ENCODE assay signal across 25 cellular contexts in genomic region chr10:113142601-113143000, GRCh38.
DNase-seq lines count a peak whose midpoint lies in the region; ATAC-seq lines count a peak whose summit lies in the region.
"Had no signal": no experiment of that assay in that cellular context is flagged by ENCODE, and none has a peak within 500 bp of the region (broad histone marks: within the 10 kb centered on the region; RNA-seq: fewer than 3 reads in every experiment).

No MANE protein-coding gene starts in this region.

- no peak overlapping the region for H3K23ac ChIP-seq in mesenchymal stem cell (ENCODE audit: low read length in 2 of 2)

- H3K4me3 ChIP-seq in HAP-1 (no peak overlapping the region), mesenchymal stem cell (ENCODE audit: insufficient read depth in 1 of 2, low read depth in 1 of 2, low read length in 2 of 2) (no peak overlapping the region)
- H3K4me3 ChIP-seq: lower lobe of right lung, MG63, vagina had no signal

- in situ Hi-C loops in HAP-1 (cut with MboI; ENCODE audit: low sequenced_read_pairs): no loop called here

- no peak overlapping the region for H2BK120ac ChIP-seq in mesenchymal stem cell (ENCODE audit: low read depth, low read length)

- H3K27ac ChIP-seq in mesenchymal stem cell (ENCODE audit: low read length, poor library complexity, severe bottlenecking): no peak overlapping the region
- H3K27ac ChIP-seq: lower lobe of right lung, vagina had no signal

- H2BK5ac ChIP-seq in mesenchymal stem cell (ENCODE audit: low read depth, low read length, poor library complexity, severe bottlenecking): no peak overlapping the region

- no peak overlapping the region for H2AK5ac ChIP-seq in mesenchymal stem cell (ENCODE audit: low read length, severe bottlenecking)

- no peak overlapping the region for H3K9ac ChIP-seq in mesenchymal stem cell (ENCODE audit: low read length)

- no peak for ATAC-seq in GM21360 (IDR thresholded peaks at IDR 0.05; ENCODE audit: unreplicated experiment)
- ATAC-seq in HG03139 (IDR thresholded peaks at IDR 0.05; ENCODE audit: unreplicated experiment): no peak
- ATAC-seq: lower lobe of right lung, sciatic nerve had no signal

- H3K9me3 ChIP-seq in HAP-1: no peaks in the 10 kb centered on the region
- H3K9me3 ChIP-seq in mesenchymal stem cell (ENCODE audit: control insufficient read depth, low read length): no peaks in the 10 kb centered on the region
- H3K9me3 ChIP-seq: lower lobe of right lung, MG63, vagina had no signal

- H3K4me1 ChIP-seq in HAP-1 (peaks cover 27% of the 10 kb centered on the region), mesenchymal stem cell (ENCODE audit: control insufficient read depth, insufficient read depth, low read depth, low read length) (peaks cover 4% of the 10 kb centered on the region)
- H3K4me1 ChIP-seq: vagina had no signal

- H3K14ac ChIP-seq in mesenchymal stem cell (ENCODE audit: low read length in 2 of 2): no peak overlapping the region

- H3K36me3 ChIP-seq in HAP-1 (replicated peaks) (peaks cover 22% of the 10 kb centered on the region), mesenchymal stem cell (ENCODE audit: control insufficient read depth in 1 of 2, insufficient read depth in 2 of 2, low read depth in 1 of 2, low read length in 2 of 2) (peaks cover 33 to 64% of the 10 kb centered on the region in 2 experiments)

- no peak overlapping the region for H2BK12ac ChIP-seq in mesenchymal stem cell (ENCODE audit: low read length in 2 of 2)

- peak; percentile 78 to 84 for DNase-seq in HAP-1 (ENCODE audit: low spot score in 2 of 2)
- DNase-seq in NCI-H1436 (lab: John Stamatoyannopoulos, UW): peak; percentile 68
- DNase-seq in NCI-H748 treated with DMSO at 0.1 percent for 48 hours (lab: John Stamatoyannopoulos, UW): peak; percentile 78
- DNase-seq in mesenchymal stem cell: no peak
- DNase-seq in HT-29 (ENCODE audit: low spot score): no peak
- no peak for DNase-seq in NCI-H345 (lab: John Stamatoyannopoulos, UW)
- DNase-seq: activated CD4-positive, alpha-beta T cell treated with anti-CD3 and anti-CD28 coated beads, Interleukin-2, amount 50 U/mL, for 48 hours; activated CD4-positive, CD25-positive, alpha-beta regulatory T cell; activated effector memory CD4-positive, alpha-beta T cell treated with Interleukin-2 at 50 U/mL for 16 hours; activated naive CD8-positive, alpha-beta T cell treated with anti-CD3 and anti-CD28 coated beads, Interleukin-2, amount 10 ng/mL, durations not matched to agents 7 days and 5 days; C1 segment of cervical spinal cord; Calu3; caudate nucleus; KBM-7; kidney; lower lobe of right lung; MG63; NCI-H2029; SHP77 treated with DMSO at 0.1 percent for 48 hours; stimulated activated CD4-positive, alpha-beta T cell treated with anti-CD3 and anti-CD28 coated beads, Interleukin-4, amount 100 ng/mL, for 4 hours; stimulated activated naive CD4-positive, alpha-beta T cell had no signal

- 47% methylated on average over 9 of the region's 9 CpGs for WGBS in mesenchymal stem cell

- peak overlapping the region; percentile 42 for H4K8ac ChIP-seq in mesenchymal stem cell (ENCODE audit: low read length)

- no peaks in the 10 kb centered on the region for H3K27me3 ChIP-seq in HAP-1 (ENCODE audit: low read depth)
- H3K27me3 ChIP-seq in mesenchymal stem cell (ENCODE audit: control insufficient read depth in 1 of 2, insufficient read depth in 1 of 2, low read length in 2 of 2): no peaks in the 10 kb centered on the region
- H3K27me3 ChIP-seq: MG63, vagina had no signal

- H4K91ac ChIP-seq in mesenchymal stem cell (ENCODE audit: low read length): no peak overlapping the region

- peaks cover 52% of the 10 kb centered on the region for H3K79me1 ChIP-seq in mesenchymal stem cell (replicated peaks; ENCODE audit: low read length, poor library complexity, severe bottlenecking)

- no peak overlapping the region for H2BK15ac ChIP-seq in mesenchymal stem cell (ENCODE audit: low read depth, poor library complexity, severe bottlenecking)

- H3K4ac ChIP-seq in mesenchymal stem cell (ENCODE audit: low read depth in 1 of 2, low read length in 2 of 2): no peak overlapping the region

- no peak overlapping the region for H3K18ac ChIP-seq in mesenchymal stem cell (ENCODE audit: low read depth in 1 of 2, low read length in 2 of 2)

- H2AFZ ChIP-seq in mesenchymal stem cell (ENCODE audit: low read depth, low read length): no peak overlapping the region

- H3K4me2 ChIP-seq in mesenchymal stem cell (ENCODE audit: low read length, poor library complexity, severe bottlenecking): no peak overlapping the region

Comparison
In these comparisons a context has a peak if more than half of its experiments do, and no peak if none do; other contexts are left out.
1. DNase-seq: peak in HAP-1 (2 of 2), NCI-H1436 (single experiment) and NCI-H748 treated with DMSO at 0.1 percent for 48 hours (single experiment); none in mesenchymal stem cell (single experiment), HT-29 (single experiment) and NCI-H345 (single experiment).